In the genomic region with DNA sequence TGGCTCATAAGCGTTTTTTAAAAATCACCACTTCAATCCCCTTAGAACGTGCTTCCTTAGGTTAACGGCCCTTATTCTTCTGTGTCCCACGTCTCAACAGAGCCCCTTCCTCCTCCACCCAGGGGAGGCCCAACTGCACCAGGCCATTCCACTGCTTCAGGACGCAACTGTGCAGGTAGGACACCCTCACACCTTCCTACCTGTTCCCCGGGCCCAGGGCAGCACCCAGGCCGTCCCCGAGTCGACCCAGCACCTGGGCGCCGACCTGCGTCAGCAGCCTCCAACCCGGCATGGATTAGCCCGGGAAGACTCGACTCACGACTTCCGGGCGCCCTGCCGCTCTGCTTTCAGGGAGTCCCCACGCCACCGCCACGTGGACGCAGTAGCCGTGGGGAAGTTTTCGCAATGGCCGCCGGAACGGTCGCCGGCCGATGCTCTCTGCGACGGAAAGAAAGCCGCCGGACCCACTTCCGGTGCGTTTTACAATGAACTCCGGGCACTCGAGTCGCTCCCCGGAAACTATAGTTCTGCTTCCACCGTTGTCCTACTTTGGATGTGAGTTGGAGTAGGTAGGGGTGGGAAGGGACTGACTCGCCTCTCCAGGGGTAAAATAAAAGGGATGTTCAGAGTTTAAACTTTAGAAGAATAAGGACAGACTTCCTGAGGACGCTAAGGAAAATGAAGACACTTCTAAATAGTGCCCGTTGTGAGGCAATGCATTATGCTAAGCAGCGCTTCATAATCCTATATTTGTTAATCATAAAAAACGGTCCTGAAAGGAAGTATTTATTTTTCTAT, we compare ENCODE assay signal across 1 cellular context.
TF ChIP-seq lines count a peak whose summit lies in the region.

A gene (minus strand): TSS at position 442 of the 798 bp plus-strand sequence. CDS start 150 bp downstream, at position 292.

TF ChIP-seq in HepG2, 621 proteins besides CTCF, POLR2A, EP300 and RAD21 (continued from another document and continues in another):
- TF ChIP-seq, protein P1, sequence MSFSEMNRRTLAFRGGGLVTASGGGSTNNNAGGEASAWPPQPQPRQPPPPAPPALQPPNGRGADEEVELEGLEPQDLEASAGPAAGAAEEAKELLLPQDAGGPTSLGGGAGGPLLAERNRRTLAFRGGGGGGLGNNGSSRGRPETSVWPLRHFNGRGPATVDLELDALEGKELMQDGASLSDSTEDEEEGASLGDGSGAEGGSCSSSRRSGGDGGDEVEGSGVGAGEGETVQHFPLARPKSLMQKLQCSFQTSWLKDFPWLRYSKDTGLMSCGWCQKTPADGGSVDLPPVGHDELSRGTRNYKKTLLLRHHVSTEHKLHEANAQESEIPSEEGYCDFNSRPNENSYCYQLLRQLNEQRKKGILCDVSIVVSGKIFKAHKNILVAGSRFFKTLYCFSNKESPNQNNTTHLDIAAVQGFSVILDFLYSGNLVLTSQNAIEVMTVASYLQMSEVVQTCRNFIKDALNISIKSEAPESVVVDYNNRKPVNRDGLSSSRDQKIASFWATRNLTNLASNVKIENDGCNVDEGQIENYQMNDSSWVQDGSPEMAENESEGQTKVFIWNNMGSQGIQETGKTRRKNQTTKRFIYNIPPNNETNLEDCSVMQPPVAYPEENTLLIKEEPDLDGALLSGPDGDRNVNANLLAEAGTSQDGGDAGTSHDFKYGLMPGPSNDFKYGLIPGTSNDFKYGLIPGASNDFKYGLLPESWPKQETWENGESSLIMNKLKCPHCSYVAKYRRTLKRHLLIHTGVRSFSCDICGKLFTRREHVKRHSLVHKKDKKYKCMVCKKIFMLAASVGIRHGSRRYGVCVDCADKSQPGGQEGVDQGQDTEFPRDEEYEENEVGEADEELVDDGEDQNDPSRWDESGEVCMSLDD (CRISPR knock-in tag; IDR thresholded peaks at IDR 0.05; ENCODE audit: borderline replicate concordance): peak; percentile 89
- TF ChIP-seq ZBTB8A (CRISPR knock-in tag; IDR thresholded peaks at IDR 0.05; ENCODE audit: borderline replicate concordance, low read depth): 0 out of 2 replicates have a peak, but pooled peaks have one; percentile 21
- TF ChIP-seq, protein P2, sequence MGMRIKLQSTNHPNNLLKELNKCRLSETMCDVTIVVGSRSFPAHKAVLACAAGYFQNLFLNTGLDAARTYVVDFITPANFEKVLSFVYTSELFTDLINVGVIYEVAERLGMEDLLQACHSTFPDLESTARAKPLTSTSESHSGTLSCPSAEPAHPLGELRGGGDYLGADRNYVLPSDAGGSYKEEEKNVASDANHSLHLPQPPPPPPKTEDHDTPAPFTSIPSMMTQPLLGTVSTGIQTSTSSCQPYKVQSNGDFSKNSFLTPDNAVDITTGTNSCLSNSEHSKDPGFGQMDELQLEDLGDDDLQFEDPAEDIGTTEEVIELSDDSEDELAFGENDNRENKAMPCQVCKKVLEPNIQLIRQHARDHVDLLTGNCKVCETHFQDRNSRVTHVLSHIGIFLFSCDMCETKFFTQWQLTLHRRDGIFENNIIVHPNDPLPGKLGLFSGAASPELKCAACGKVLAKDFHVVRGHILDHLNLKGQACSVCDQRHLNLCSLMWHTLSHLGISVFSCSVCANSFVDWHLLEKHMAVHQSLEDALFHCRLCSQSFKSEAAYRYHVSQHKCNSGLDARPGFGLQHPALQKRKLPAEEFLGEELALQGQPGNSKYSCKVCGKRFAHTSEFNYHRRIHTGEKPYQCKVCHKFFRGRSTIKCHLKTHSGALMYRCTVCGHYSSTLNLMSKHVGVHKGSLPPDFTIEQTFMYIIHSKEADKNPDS (CRISPR knock-in tag; IDR thresholded peaks at IDR 0.05): peak; percentile 79; the same call in 1 of the 2 replicates
- peak; percentile 47; the same call in 1 of the 2 replicates for TF ChIP-seq RBAK (CRISPR knock-in tag; IDR thresholded peaks at IDR 0.05)
- TF ChIP-seq, protein P3, sequence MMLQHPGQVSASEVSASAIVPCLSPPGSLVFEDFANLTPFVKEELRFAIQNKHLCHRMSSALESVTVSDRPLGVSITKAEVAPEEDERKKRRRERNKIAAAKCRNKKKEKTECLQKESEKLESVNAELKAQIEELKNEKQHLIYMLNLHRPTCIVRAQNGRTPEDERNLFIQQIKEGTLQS (CRISPR knock-in tag; IDR thresholded peaks at IDR 0.05): peak; percentile 56; the same call in 1 of the 2 replicates
- TF ChIP-seq, protein P4, sequence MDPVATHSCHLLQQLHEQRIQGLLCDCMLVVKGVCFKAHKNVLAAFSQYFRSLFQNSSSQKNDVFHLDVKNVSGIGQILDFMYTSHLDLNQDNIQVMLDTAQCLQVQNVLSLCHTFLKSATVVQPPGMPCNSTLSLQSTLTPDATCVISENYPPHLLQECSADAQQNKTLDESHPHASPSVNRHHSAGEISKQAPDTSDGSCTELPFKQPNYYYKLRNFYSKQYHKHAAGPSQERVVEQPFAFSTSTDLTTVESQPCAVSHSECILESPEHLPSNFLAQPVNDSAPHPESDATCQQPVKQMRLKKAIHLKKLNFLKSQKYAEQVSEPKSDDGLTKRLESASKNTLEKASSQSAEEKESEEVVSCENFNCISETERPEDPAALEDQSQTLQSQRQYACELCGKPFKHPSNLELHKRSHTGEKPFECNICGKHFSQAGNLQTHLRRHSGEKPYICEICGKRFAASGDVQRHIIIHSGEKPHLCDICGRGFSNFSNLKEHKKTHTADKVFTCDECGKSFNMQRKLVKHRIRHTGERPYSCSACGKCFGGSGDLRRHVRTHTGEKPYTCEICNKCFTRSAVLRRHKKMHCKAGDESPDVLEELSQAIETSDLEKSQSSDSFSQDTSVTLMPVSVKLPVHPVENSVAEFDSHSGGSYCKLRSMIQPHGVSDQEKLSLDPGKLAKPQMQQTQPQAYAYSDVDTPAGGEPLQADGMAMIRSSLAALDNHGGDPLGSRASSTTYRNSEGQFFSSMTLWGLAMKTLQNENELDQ (CRISPR knock-in tag; IDR thresholded peaks at IDR 0.05; ENCODE audit: borderline replicate concordance): peak; percentile 64; the same call in 1 of the 2 replicates
- TF ChIP-seq ZNF331 (CRISPR knock-in tag; IDR thresholded peaks at IDR 0.05): peak; percentile 91
- TF ChIP-seq, protein P5, sequence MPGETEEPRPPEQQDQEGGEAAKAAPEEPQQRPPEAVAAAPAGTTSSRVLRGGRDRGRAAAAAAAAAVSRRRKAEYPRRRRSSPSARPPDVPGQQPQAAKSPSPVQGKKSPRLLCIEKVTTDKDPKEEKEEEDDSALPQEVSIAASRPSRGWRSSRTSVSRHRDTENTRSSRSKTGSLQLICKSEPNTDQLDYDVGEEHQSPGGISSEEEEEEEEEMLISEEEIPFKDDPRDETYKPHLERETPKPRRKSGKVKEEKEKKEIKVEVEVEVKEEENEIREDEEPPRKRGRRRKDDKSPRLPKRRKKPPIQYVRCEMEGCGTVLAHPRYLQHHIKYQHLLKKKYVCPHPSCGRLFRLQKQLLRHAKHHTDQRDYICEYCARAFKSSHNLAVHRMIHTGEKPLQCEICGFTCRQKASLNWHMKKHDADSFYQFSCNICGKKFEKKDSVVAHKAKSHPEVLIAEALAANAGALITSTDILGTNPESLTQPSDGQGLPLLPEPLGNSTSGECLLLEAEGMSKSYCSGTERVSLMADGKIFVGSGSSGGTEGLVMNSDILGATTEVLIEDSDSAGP (CRISPR knock-in tag; IDR thresholded peaks at IDR 0.05; ENCODE audit: borderline replicate concordance): peak; percentile 95
- TF ChIP-seq, protein P6, sequence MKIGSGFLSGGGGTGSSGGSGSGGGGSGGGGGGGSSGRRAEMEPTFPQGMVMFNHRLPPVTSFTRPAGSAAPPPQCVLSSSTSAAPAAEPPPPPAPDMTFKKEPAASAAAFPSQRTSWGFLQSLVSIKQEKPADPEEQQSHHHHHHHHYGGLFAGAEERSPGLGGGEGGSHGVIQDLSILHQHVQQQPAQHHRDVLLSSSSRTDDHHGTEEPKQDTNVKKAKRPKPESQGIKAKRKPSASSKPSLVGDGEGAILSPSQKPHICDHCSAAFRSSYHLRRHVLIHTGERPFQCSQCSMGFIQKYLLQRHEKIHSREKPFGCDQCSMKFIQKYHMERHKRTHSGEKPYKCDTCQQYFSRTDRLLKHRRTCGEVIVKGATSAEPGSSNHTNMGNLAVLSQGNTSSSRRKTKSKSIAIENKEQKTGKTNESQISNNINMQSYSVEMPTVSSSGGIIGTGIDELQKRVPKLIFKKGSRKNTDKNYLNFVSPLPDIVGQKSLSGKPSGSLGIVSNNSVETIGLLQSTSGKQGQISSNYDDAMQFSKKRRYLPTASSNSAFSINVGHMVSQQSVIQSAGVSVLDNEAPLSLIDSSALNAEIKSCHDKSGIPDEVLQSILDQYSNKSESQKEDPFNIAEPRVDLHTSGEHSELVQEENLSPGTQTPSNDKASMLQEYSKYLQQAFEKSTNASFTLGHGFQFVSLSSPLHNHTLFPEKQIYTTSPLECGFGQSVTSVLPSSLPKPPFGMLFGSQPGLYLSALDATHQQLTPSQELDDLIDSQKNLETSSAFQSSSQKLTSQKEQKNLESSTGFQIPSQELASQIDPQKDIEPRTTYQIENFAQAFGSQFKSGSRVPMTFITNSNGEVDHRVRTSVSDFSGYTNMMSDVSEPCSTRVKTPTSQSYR (CRISPR knock-in tag; IDR thresholded peaks at IDR 0.05; ENCODE audit: borderline replicate concordance): no peak
- peak; percentile 100 for TF ChIP-seq YEATS4 (CRISPR knock-in tag; IDR thresholded peaks at IDR 0.05; ENCODE audit: borderline replicate concordance)
- TF ChIP-seq, protein P7, sequence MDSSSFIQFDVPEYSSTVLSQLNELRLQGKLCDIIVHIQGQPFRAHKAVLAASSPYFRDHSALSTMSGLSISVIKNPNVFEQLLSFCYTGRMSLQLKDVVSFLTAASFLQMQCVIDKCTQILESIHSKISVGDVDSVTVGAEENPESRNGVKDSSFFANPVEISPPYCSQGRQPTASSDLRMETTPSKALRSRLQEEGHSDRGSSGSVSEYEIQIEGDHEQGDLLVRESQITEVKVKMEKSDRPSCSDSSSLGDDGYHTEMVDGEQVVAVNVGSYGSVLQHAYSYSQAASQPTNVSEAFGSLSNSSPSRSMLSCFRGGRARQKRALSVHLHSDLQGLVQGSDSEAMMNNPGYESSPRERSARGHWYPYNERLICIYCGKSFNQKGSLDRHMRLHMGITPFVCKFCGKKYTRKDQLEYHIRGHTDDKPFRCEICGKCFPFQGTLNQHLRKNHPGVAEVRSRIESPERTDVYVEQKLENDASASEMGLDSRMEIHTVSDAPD (CRISPR knock-in tag; IDR thresholded peaks at IDR 0.05): peak; percentile 80
- TF ChIP-seq AGO2 (optimal IDR thresholded peaks at IDR 0.05; ENCODE audit: low read depth, low read length): peak; percentile 68
- TF ChIP-seq, protein P8, sequence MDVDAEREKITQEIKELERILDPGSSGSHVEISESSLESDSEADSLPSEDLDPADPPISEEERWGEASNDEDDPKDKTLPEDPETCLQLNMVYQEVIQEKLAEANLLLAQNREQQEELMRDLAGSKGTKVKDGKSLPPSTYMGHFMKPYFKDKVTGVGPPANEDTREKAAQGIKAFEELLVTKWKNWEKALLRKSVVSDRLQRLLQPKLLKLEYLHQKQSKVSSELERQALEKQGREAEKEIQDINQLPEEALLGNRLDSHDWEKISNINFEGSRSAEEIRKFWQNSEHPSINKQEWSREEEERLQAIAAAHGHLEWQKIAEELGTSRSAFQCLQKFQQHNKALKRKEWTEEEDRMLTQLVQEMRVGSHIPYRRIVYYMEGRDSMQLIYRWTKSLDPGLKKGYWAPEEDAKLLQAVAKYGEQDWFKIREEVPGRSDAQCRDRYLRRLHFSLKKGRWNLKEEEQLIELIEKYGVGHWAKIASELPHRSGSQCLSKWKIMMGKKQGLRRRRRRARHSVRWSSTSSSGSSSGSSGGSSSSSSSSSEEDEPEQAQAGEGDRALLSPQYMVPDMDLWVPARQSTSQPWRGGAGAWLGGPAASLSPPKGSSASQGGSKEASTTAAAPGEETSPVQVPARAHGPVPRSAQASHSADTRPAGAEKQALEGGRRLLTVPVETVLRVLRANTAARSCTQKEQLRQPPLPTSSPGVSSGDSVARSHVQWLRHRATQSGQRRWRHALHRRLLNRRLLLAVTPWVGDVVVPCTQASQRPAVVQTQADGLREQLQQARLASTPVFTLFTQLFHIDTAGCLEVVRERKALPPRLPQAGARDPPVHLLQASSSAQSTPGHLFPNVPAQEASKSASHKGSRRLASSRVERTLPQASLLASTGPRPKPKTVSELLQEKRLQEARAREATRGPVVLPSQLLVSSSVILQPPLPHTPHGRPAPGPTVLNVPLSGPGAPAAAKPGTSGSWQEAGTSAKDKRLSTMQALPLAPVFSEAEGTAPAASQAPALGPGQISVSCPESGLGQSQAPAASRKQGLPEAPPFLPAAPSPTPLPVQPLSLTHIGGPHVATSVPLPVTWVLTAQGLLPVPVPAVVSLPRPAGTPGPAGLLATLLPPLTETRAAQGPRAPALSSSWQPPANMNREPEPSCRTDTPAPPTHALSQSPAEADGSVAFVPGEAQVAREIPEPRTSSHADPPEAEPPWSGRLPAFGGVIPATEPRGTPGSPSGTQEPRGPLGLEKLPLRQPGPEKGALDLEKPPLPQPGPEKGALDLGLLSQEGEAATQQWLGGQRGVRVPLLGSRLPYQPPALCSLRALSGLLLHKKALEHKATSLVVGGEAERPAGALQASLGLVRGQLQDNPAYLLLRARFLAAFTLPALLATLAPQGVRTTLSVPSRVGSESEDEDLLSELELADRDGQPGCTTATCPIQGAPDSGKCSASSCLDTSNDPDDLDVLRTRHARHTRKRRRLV (CRISPR knock-in tag; IDR thresholded peaks at IDR 0.05): 0 out of 2 replicates have a peak, but pooled peaks have one; percentile 47
- TF ChIP-seq ZFP36 (IDR thresholded peaks at IDR 0.05; ENCODE audit: borderline replicate concordance, low read depth, low read length, partially characterized antibody): no peak
- TF ChIP-seq CREB1 (IDR thresholded peaks at IDR 0.05): peak; percentile 54
- peak; percentile 75 for TF ChIP-seq CREB1 (CRISPR knock-in tag; IDR thresholded peaks at IDR 0.05)
- TF ChIP-seq ZNF879 (CRISPR knock-in tag; IDR thresholded peaks at IDR 0.05): peak; percentile 97; the same call in 1 of the 2 replicates
- TF ChIP-seq SUZ12 (IDR thresholded peaks at IDR 0.05; ENCODE audit: low read depth, low read length): no peak; the same call in 1 of the 2 replicates
- TF ChIP-seq FOXJ3 (CRISPR knock-in tag; IDR thresholded peaks at IDR 0.05; ENCODE audit: borderline replicate concordance): peak; percentile 73; the same call in 1 of the 2 replicates
- TF ChIP-seq JUND (CRISPR knock-in tag; IDR thresholded peaks at IDR 0.05): peak; percentile 71
- peak; percentile 77 for TF ChIP-seq CREM (IDR thresholded peaks at IDR 0.05)
- peak; percentile 19; the same call in 1 of the 2 replicates for TF ChIP-seq CREM (CRISPR knock-in tag; IDR thresholded peaks at IDR 0.05)
- TF ChIP-seq SCMH1 (CRISPR knock-in tag; IDR thresholded peaks at IDR 0.05; ENCODE audit: borderline replicate concordance): no peak
- TF ChIP-seq, protein P9, sequence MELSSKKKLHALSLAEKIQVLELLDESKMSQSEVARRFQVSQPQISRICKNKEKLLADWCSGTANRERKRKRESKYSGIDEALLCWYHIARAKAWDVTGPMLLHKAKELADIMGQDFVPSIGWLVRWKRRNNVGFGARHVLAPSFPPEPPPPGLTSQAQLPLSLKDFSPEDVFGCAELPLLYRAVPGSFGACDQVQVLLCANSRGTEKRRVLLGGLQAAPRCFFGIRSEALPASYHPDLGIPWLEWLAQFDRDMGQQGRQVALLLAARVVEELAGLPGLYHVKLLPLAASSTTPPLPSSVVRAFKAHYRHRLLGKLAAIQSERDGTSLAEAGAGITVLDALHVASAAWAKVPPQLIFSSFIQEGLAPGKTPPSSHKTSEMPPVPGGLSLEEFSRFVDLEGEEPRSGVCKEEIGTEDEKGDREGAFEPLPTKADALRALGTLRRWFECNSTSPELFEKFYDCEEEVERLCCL (CRISPR knock-in tag; IDR thresholded peaks at IDR 0.05; ENCODE audit: borderline replicate concordance): peak; percentile 90; the same call in 1 of the 2 replicates
